25 cellular contexts compared by ENCODE assay signal in genomic region chr19:754530-754929, GRCh38. TPM values are rescaled to one million over a fixed set of nuclear protein-coding genes. Genes with fewer than 3 reads are reported as not detected.
"Had no signal": no experiment of that assay in that cellular context is flagged by ENCODE, and none has a peak within 500 bp of the region (broad histone marks: within the 10 kb centered on the region; RNA-seq: fewer than 3 reads in every experiment).

No MANE protein-coding gene starts in this region.

- H3K4me1 ChIP-seq: ascending aorta, gastrocnemius medialis had no signal

- H3K36me3 ChIP-seq: ascending aorta, brain microvascular endothelial cell, esophagus squamous epithelium, gastrocnemius medialis, thyroid gland had no signal

- H3K27ac ChIP-seq: ascending aorta, esophagus squamous epithelium, gastrocnemius medialis, thyroid gland had no signal

- H3K27me3 ChIP-seq: brain microvascular endothelial cell, thyroid gland had no signal

- H3K4me3 ChIP-seq: ascending aorta, esophagus squamous epithelium, gastrocnemius medialis, thyroid gland had no signal

- ATAC-seq: activated naive CD4-positive, alpha-beta T cell treated with anti-CD3 and anti-CD28 coated beads, Interleukin-2, amount 50 U/mL, for 72 hours; effector memory CD8-positive, alpha-beta T cell; gastrocnemius medialis; left ventricle myocardium superior had no signal

- DNase-seq: activated CD4-positive, alpha-beta T cell treated with anti-CD3 and anti-CD28 coated beads, Interleukin-2, amount 10 ng/mL, durations not matched to agents 7 days and 5 days; activated T-cell treated with anti-CD3 and anti-CD28 coated beads, Interleukin-2, amount 50 U/mL, for 1 hour; brain microvascular endothelial cell; caudate nucleus; dermis blood vessel endothelial cell; effector memory CD8-positive, alpha-beta T cell; esophagus squamous epithelium; gastrocnemius medialis; hypothalamus; mammary epithelial cell; midbrain; nephron progenitor cell; nucleus accumbens; posterior cingulate gyrus; retina; stimulated activated CD4-positive, alpha-beta T cell treated with anti-CD3 and anti-CD28 coated beads, Interleukin-12 subunit alpha, Interleukin-12 subunit beta, amount 100 ng/mL, for 4 hours; stimulated activated CD4-positive, alpha-beta T cell treated with anti-CD3 and anti-CD28 coated beads, Interleukin-4, amount 100 ng/mL, for 4 hours; substantia nigra; T-helper 2 cell; thyroid gland had no signal

- H3K9me3 ChIP-seq: gastrocnemius medialis, thyroid gland had no signal

RNA-seq across cellular contexts. Expression of gene MISP, which starts 3.6 kb away (rescaled TPM):
- total RNA-seq: activated CD4-positive, alpha-beta T cell treated with anti-CD3 and anti-CD28 coated beads, Interleukin-2, amount 10 ng/mL, durations not matched to agents 7 days and 5 days; ascending aorta; dermis blood vessel endothelial cell; endothelial cell of umbilical vein; left ventricle myocardium superior had no signal
- polyA plus RNA-seq: endothelial cell of umbilical vein had no signal

RNA-seq across cellular contexts. Expression of gene PALM, which starts 45.8 kb away (rescaled TPM):
- total RNA-seq: activated CD4-positive, alpha-beta T cell treated with anti-CD3 and anti-CD28 coated beads, Interleukin-2, amount 10 ng/mL, durations not matched to agents 7 days and 5 days had no signal
- polyA plus RNA-seq: mammary epithelial cell had no signal

RNA-seq across cellular contexts. Expression of gene PRSS57, which starts 59.3 kb away (rescaled TPM):
- total RNA-seq: activated CD4-positive, alpha-beta T cell treated with anti-CD3 and anti-CD28 coated beads, Interleukin-2, amount 10 ng/mL, durations not matched to agents 7 days and 5 days; activated naive CD4-positive, alpha-beta T cell treated with anti-CD3 and anti-CD28 coated beads, Interleukin-2, amount 50 U/mL, for 72 hours; ascending aorta; dermis blood vessel endothelial cell; endothelial cell of umbilical vein; esophagus squamous epithelium; gastrocnemius medialis; left ventricle myocardium superior; mammary epithelial cell; thyroid gland; ureter had no signal
- polyA plus RNA-seq: endothelial cell of umbilical vein, mammary epithelial cell had no signal
